ENCODE assay signal across 28 cellular contexts in the genomic region with DNA sequence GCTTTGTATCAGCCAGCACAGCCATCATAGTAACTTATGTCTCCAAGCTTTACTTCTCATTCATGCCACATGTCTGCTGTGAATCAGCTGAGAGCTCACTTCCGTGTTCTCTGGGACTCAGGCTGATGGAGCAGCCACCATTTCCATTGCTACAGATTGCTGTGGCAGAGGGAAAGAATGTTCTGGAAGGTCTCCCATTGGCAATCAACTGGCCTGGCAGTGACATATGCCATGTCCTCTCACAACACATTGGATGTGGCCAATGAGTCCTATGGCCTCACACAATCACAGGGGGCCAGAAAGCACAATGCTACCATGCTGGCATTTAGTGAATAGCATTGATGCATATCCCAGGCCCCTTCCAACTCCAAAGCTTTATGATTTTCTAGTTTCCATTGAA. TPM values are rescaled to one million over a fixed set of nuclear protein-coding genes. Genes with fewer than 3 reads are reported as not detected.
"Had no signal": no experiment of that assay in that cellular context is flagged by ENCODE, and none has a peak within 500 bp of the region (broad histone marks: within the 10 kb centered on the region; RNA-seq: fewer than 3 reads in every experiment).

No MANE protein-coding gene starts in this region.

- DNase-seq: stimulated activated CD4-positive, alpha-beta T cell treated with anti-CD3 and anti-CD28 coated beads, Interleukin-2, amount 100 ng/mL, for 48 hours; stimulated activated CD4-positive, alpha-beta T cell treated with anti-CD3 and anti-CD28 coated beads, Interleukin-4, amount 100 ng/mL, for 1 hour; stimulated activated CD4-positive, alpha-beta T cell treated with anti-CD3 and anti-CD28 coated beads, Interleukin-4, amount 100 ng/mL, for 24 hours; stimulated activated CD4-positive, alpha-beta T cell treated with anti-CD3 and anti-CD28 coated beads, Interleukin-4, amount 100 ng/mL, for 4 hours; stimulated activated CD8-positive, alpha-beta memory T cell treated with anti-CD3 and anti-CD28 coated beads, Interleukin-4, amount 100 ng/mL, for 48 hours; stimulated activated naive B cell treated with anti-CD40 and anti-IgM and Interleukin-4, amounts not matched to agents 10 μg/mL and 1 μg/mL and 100 μg/mL, for 72 hours; stimulated activated naive CD4-positive, alpha-beta T cell; stimulated activated naive CD4-positive, alpha-beta T cell treated with Interleukin-2 at 50 U/mL for 16 hours; stimulated activated naive CD8-positive, alpha-beta T cell treated with anti-CD3 and anti-CD28 coated beads, Interleukin-15, amount 100 ng/mL, for 72 hours; stimulated activated naive CD8-positive, alpha-beta T cell treated with anti-CD3 and anti-CD28 coated beads, Interleukin-15, Interleukin-2, amounts not matched to agents 100 U/mL and 50 U/mL, for 24 hours; stomach; substantia nigra; testis; thyroid gland; tibial artery; transverse colon; trophoblast cell; upper lobe of left lung; upper lobe of right lung; uterus had no signal

- H3K4me1 ChIP-seq: stomach, suprapubic skin, testis, thyroid gland, tibial artery, tibial nerve, transverse colon, upper lobe of left lung, upper lobe of right lung, uterus, vagina had no signal

- H3K36me3 ChIP-seq: stomach, suprapubic skin, thoracic aorta, thyroid gland, tibial artery, tibial nerve, transverse colon, upper lobe of left lung, upper lobe of right lung, uterus, vagina had no signal

- H3K27ac ChIP-seq: stomach, suprapubic skin, testis, thoracic aorta, thyroid gland, tibial artery, tibial nerve, transverse colon, upper lobe of left lung, upper lobe of right lung, uterus, vagina had no signal

- H3K9me3 ChIP-seq: stomach, suprapubic skin, testis, thoracic aorta, thyroid gland, transverse colon, upper lobe of left lung, upper lobe of right lung, uterus, vagina had no signal

- H3K27me3 ChIP-seq: stomach, suprapubic skin, testis, thyroid gland, tibial artery, tibial nerve, transverse colon, upper lobe of left lung, upper lobe of right lung, uterus, vagina had no signal

- H3K4me3 ChIP-seq: stomach, suprapubic skin, testis, thoracic aorta, thyroid gland, tibial artery, tibial nerve, transverse colon, upper lobe of left lung, upper lobe of right lung, uterus, vagina had no signal

- ATAC-seq: stimulated activated effector memory CD8-positive, alpha-beta T cell treated with anti-CD3 and anti-CD28 coated beads, Interleukin-12 subunit alpha, Interleukin-12 subunit beta, amount 100 ng/mL, for 72 hours; stimulated activated memory B cell treated with anti-CD40 and anti-IgM and Interleukin-4, amounts not matched to agents 10 μg/mL and 1 μg/mL and 100 μg/mL, for 72 hours; stimulated activated naive B cell treated with anti-CD40 and anti-IgM and Interleukin-4, amounts not matched to agents 10 μg/mL and 1 μg/mL and 100 μg/mL, for 72 hours; stimulated activated naive CD8-positive, alpha-beta T cell treated with anti-CD3 and anti-CD28 coated beads, Interleukin-15, amount 100 ng/mL, for 72 hours; stimulated activated naive CD8-positive, alpha-beta T cell treated with anti-CD3 and anti-CD28 coated beads, Interleukin-15, Interleukin-2, amounts not matched to agents 100 U/mL and 50 U/mL, for 24 hours; upper lobe of right lung had no signal

RNA-seq across cellular contexts. Expression of a gene that starts 44.1 kb away (rescaled TPM):
- total RNA-seq: thoracic aorta, thyroid gland, tibial nerve, transverse colon, ureter, vagina had no signal
- polyA plus RNA-seq: stomach, urinary bladder had no signal
